ENCODE assay signal across 14 cellular contexts in the genomic region with DNA sequence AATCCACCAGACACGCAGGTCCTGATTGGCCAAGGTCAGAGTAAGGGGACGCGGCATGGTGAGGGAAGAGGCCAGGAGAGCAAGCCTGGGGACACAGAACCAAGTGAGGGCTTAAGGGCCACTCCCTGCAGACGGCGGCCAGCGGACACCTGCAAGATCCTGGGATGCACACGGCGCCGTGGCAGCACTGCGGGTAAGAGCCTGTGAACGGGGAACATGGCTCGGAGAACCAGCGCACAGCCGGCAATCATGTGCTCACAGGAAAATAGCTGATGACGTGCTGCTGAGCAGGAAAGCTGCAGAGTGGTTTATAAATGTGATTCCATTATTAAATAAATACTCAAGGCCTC. TPM values are rescaled to one million over a fixed set of nuclear protein-coding genes. Genes with fewer than 3 reads are reported as not detected.
A peak's percentile ranks its signal among the peaks of the same experiment; 100 is the strongest.
DNase-seq lines count a peak whose midpoint lies in the region; ATAC-seq and TF ChIP-seq lines count a peak whose summit lies in the region.
"Had no signal": no experiment of that assay in that cellular context is flagged by ENCODE, and none has a peak within 500 bp of the region (broad histone marks: within the 10 kb centered on the region; RNA-seq: fewer than 3 reads in every experiment).

No MANE protein-coding gene starts in this region.

- POLR2A ChIA-PET in T-cell (lab: Charles Lee), result no interaction called here
- POLR2A ChIA-PET in CD4-positive, alpha-beta T cell (lab: Charles Lee), result interaction anchor here (0.6 kb wide), 1 partner anchor 1525 kb away, joined by 3 read pairs; a partner anchor contains a TSS

- H2BK12ac ChIP-seq in neuronal stem cell (ENCODE audit: low read length), result no peak overlapping the region

- no peaks in the 10 kb centered on the region for H3K36me3 Mint-ChIP-seq in brain
- H3K36me3 Mint-ChIP-seq in T-cell, result no peaks in the 10 kb centered on the region
- H3K36me3 Mint-ChIP-seq in CD4-positive, alpha-beta T cell (ENCODE audit: low read depth), result no peaks in the 10 kb centered on the region
- H3K36me3 Mint-ChIP-seq: CD4-positive, CD25-positive, alpha-beta regulatory T cell had no signal

- CTCF ChIA-PET in T-cell (lab: Charles Lee), result no interaction called here
- CTCF ChIA-PET in CD4-positive, alpha-beta T cell (lab: Charles Lee), result no interaction called here

- no peak for ATAC-seq in T-cell (replicated peaks in 1 of 4)
- ATAC-seq in CD4-positive, alpha-beta T cell (ENCODE audit: poor library complexity), result no peak

- peak overlapping the region; percentile 16 for H3K23ac ChIP-seq in neuronal stem cell (ENCODE audit: low read depth, low read length, poor library complexity)

- H3K27me3 Mint-ChIP-seq in brain, result peaks cover 4% of the 10 kb centered on the region
- no peaks in the 10 kb centered on the region for H3K27me3 Mint-ChIP-seq in T-cell
- H3K27me3 Mint-ChIP-seq in CD4-positive, alpha-beta T cell, result no peaks in the 10 kb centered on the region

- H3K27ac ChIP-seq in neuronal stem cell (replicated peaks; ENCODE audit: low read length) (no peak overlapping the region), breast epithelium (no peak overlapping the region)
- no peak overlapping the region for H3K27ac ChIP-seq in CD4-positive, alpha-beta T cell (ENCODE audit: low read depth, low read length)
- H3K27ac ChIP-seq: BLaER1 had no signal

- H3K9ac ChIP-seq in neuronal stem cell (ENCODE audit: low read depth, low read length, poor library complexity), result no peak overlapping the region
- H3K9ac ChIP-seq: BLaER1 had no signal

- no peak overlapping the region for H3K4me2 ChIP-seq in neuronal stem cell (ENCODE audit: insufficient read depth, low read length, poor library complexity, severe bottlenecking)

- H3K4ac ChIP-seq in neuronal stem cell (ENCODE audit: low read length), result no peak overlapping the region

- no peaks in the 10 kb centered on the region for H3K36me3 ChIP-seq in neuronal stem cell (replicated peaks in 1 of 2; ENCODE audit: control insufficient read depth in 2 of 2, insufficient read depth in 2 of 2, low read length in 2 of 2)
- no peaks in the 10 kb centered on the region for H3K36me3 ChIP-seq in breast epithelium
- H3K36me3 ChIP-seq: BLaER1 had no signal

- peak overlapping the region; percentile 71 for H2AK5ac ChIP-seq in neuronal stem cell (ENCODE audit: low read depth, low read length)

- H4K91ac ChIP-seq in neuronal stem cell (ENCODE audit: low read depth, low read length, poor library complexity), result no peak overlapping the region

- H2BK15ac ChIP-seq in neuronal stem cell (ENCODE audit: low read length), result peak overlapping the region; percentile 15

- no peak overlapping the region for H4K8ac ChIP-seq in neuronal stem cell (ENCODE audit: low read depth, low read length)

- H3K4me1 Mint-ChIP-seq in brain (peaks cover 26% of the 10 kb centered on the region), T-cell (peaks cover 7 to 11% (median 10%) of the 10 kb centered on the region in 3 donors)
- H3K4me1 Mint-ChIP-seq in CD4-positive, alpha-beta T cell (ENCODE audit: low read depth), result peaks cover 10% of the 10 kb centered on the region

- WGBS in neuronal stem cell (ENCODE audit: extremely low coverage in 2 of 2, insufficient read length in 2 of 2, insufficient replicate concordance in 1 of 2), 2 donors, result no CpG with 5 or more reads among the region's 15 CpGs

- intact Hi-C loops in CD4-positive, alpha-beta T cell (cut with DNase I, micrococcal nuclease), result no loop called here
- intact Hi-C loops in breast epithelium (cut with DNase I; ENCODE audit: low total_unique reads), result no loop called here

- TF ChIP-seq POLR2A in breast epithelium (IDR thresholded peaks at IDR 0.05), result no peak

- H3K4me1 ChIP-seq in neuronal stem cell (ENCODE audit: control insufficient read depth in 2 of 2, insufficient read depth in 1 of 2, low read depth in 1 of 2, low read length in 2 of 2) (peaks cover 0 to 5% of the 10 kb centered on the region in 2 donors), breast epithelium (no peaks in the 10 kb centered on the region)

- H3K9me3 ChIP-seq in neuronal stem cell (replicated peaks in 1 of 2; ENCODE audit: control insufficient read depth in 2 of 2, insufficient read depth in 1 of 2, low read depth in 1 of 2, low read length in 2 of 2), result no peaks in the 10 kb centered on the region
- no peaks in the 10 kb centered on the region for H3K9me3 ChIP-seq in CD4-positive, alpha-beta T cell (ENCODE audit: control insufficient read depth, low read length)
- H3K9me3 ChIP-seq in breast epithelium, result no peaks in the 10 kb centered on the region
- H3K9me3 ChIP-seq: BLaER1 had no signal

- no peak overlapping the region for H2BK120ac ChIP-seq in neuronal stem cell (ENCODE audit: low read depth, low read length)

- no peak for TF ChIP-seq CTCF in brain (conservative IDR thresholded peaks at IDR 0.05)
- no peak for TF ChIP-seq CTCF in CD4-positive, alpha-beta T cell (IDR thresholded peaks at IDR 0.05)
- TF ChIP-seq CTCF in breast epithelium (IDR thresholded peaks at IDR 0.05), result no peak

- H3K27ac Mint-ChIP-seq in brain, result peak overlapping the region in 3 of 5 experiments; percentile 31 to 91 (median 59)
- H3K27ac Mint-ChIP-seq in T-cell, result no peak overlapping the region
- H3K27ac Mint-ChIP-seq in CD4-positive, alpha-beta T cell, result no peak overlapping the region
- H3K27ac Mint-ChIP-seq: CD4-positive, CD25-positive, alpha-beta regulatory T cell; HFFc6 had no signal

- H3K4me3 ChIP-seq in neuronal stem cell (ENCODE audit: low read length in 2 of 2), result no peak overlapping the region
- H3K4me3 ChIP-seq in breast epithelium, result no peak overlapping the region
- H3K4me3 ChIP-seq: BLaER1 had no signal

- H3K4me3 Mint-ChIP-seq in brain (no peak overlapping the region), T-cell (no peak overlapping the region)
- H3K4me3 Mint-ChIP-seq in CD4-positive, alpha-beta T cell, result no peak overlapping the region
- H3K4me3 Mint-ChIP-seq: CD4-positive, CD25-positive, alpha-beta regulatory T cell; HFFc6 had no signal

- no peak overlapping the region for H3K14ac ChIP-seq in neuronal stem cell (ENCODE audit: low read length)

- H3K18ac ChIP-seq in neuronal stem cell (ENCODE audit: low read length), result peak overlapping the region; percentile 48

- H2AFZ ChIP-seq in neuronal stem cell (ENCODE audit: low read length), result no peak overlapping the region

- H2BK5ac ChIP-seq in neuronal stem cell (ENCODE audit: low read length), result no peak overlapping the region

- H3K79me1 ChIP-seq in neuronal stem cell (ENCODE audit: low read depth, low read length), result peaks cover 2% of the 10 kb centered on the region

- DNase-seq in NCI-H510A treated with DMSO at 0.1 percent for 48 hours (lab: John Stamatoyannopoulos, UW) (peak; percentile 59), NCI-H510A (lab: John Stamatoyannopoulos, UW) (no peak), COLO668 (lab: John Stamatoyannopoulos, UW; ENCODE audit: unreplicated experiment) (peak; percentile 39), neuronal stem cell (ENCODE audit: low spot score) (no peak), T-cell (no peak), breast epithelium (ENCODE audit: low spot score in 2 of 2) (no peak)
- DNase-seq in CD4-positive, alpha-beta T cell, result no peak
- DNase-seq: AML-193; CD4-positive, CD25-positive, alpha-beta regulatory T cell; GF-D8; HCEC 1CT; HFFc6 had no signal

- H3K27me3 ChIP-seq in neuronal stem cell (ENCODE audit: control insufficient read depth in 3 of 3, insufficient read depth in 3 of 3, low read depth in 1 of 3, low read length in 3 of 3), result no peaks in the 10 kb centered on the region
- H3K27me3 ChIP-seq in CD4-positive, alpha-beta T cell (ENCODE audit: control insufficient read depth, insufficient read depth, low read length), result no peaks in the 10 kb centered on the region
- H3K27me3 ChIP-seq in breast epithelium, result no peaks in the 10 kb centered on the region
- H3K27me3 ChIP-seq: BLaER1 had no signal

- H3K9me3 Mint-ChIP-seq in brain (no peaks in the 10 kb centered on the region), T-cell (no peaks in the 10 kb centered on the region)
- H3K9me3 Mint-ChIP-seq in CD4-positive, alpha-beta T cell, result no peaks in the 10 kb centered on the region
- H3K9me3 Mint-ChIP-seq: HFFc6 had no signal

RNA-seq across cellular contexts. Expression of a gene that starts 27.0 kb away (rescaled TPM):
- 145 TPM for polyA plus RNA-seq in brain (ENCODE audit: insufficient read depth, low read depth, low replicate concordance)
- 46.8 TPM for polyA plus RNA-seq in neuronal stem cell (2013, experiment 1 of 2)
- 45.0 TPM for polyA plus RNA-seq in neuronal stem cell (2013, experiment 2 of 2)
- total RNA-seq in T-cell (10 to 100 TPM; 40.5 to 89.5 (median 51.7) TPM), breast epithelium (10 to 100 TPM; 30.9 to 38.4 (median 37.4) TPM)
- total RNA-seq in CD4-positive, alpha-beta T cell, result 100 to 1,000 TPM; 104 to 109 TPM

RNA-seq across cellular contexts. Expression of a gene that starts 45.0 kb away (rescaled TPM):
- polyA plus RNA-seq in brain (ENCODE audit: insufficient read depth, low read depth, low replicate concordance), result 0.15 TPM
- polyA plus RNA-seq in neuronal stem cell (2013, experiment 1 of 2), result 0.03 TPM
- polyA plus RNA-seq in neuronal stem cell (2013, experiment 2 of 2), result 0.04 TPM
- total RNA-seq in T-cell (not detected), breast epithelium (1 to 10 TPM in 2 of 3 donors, not detected in 1; 2.0 to 3.2 TPM)
- not detected for total RNA-seq in CD4-positive, alpha-beta T cell
- total RNA-seq: CD4-positive, CD25-positive, alpha-beta regulatory T cell; HFFc6 had no signal
- polyA plus RNA-seq: CD4-positive, CD25-positive, alpha-beta regulatory T cell had no signal

Comparison
In these comparisons a context has a peak if more than half of its experiments do, and no peak if none do; other contexts are left out.
1. DNase-seq: peak in NCI-H510A treated with DMSO at 0.1 percent for 48 hours (single experiment) and COLO668 (single experiment); none in NCI-H510A (single experiment), neuronal stem cell (single experiment), T-cell (0 of 34), CD4-positive, alpha-beta T cell (0 of 10) and breast epithelium (0 of 2).
2. H3K27ac Mint-ChIP-seq: peak in brain (3 of 5); none in T-cell (0 of 2) and CD4-positive, alpha-beta T cell (single experiment).